25 cellular contexts compared by ENCODE assay signal in genomic region chr3:127613406-127613805, GRCh38. TPM values are rescaled to one million over a fixed set of nuclear protein-coding genes. Genes with fewer than 3 reads are reported as not detected.
DNase-seq lines count a peak whose midpoint lies in the region; ATAC-seq and TF ChIP-seq lines count a peak whose summit lies in the region.
"Had no signal": no experiment of that assay in that cellular context is flagged by ENCODE, and none has a peak within 500 bp of the region (broad histone marks: within the 10 kb centered on the region; RNA-seq: fewer than 3 reads in every experiment).

No MANE protein-coding gene starts in this region.

- H3K27me3 ChIP-seq in PC-3 (ENCODE audit: low read length) (no peaks in the 10 kb centered on the region), stomach (no peaks in the 10 kb centered on the region)
- H3K27me3 ChIP-seq: ascending aorta, BLaER1, colonic mucosa, pancreas had no signal

- peaks cover 84% of the 10 kb centered on the region for H3K36me3 Mint-ChIP-seq in activated CD8-positive, alpha-beta T cell treated with anti-CD3 and anti-CD28 coated beads, Interleukin-2, amount 10 ng/mL, durations not matched to agents 7 days and 5 days (ENCODE audit: low read depth)
- peaks cover 89% of the 10 kb centered on the region for H3K36me3 Mint-ChIP-seq in activated CD8-positive, alpha-beta T cell treated with anti-CD3 and anti-CD28 coated beads for 36 hours (ENCODE audit: low read depth)
- peaks cover 37% of the 10 kb centered on the region for H3K36me3 Mint-ChIP-seq in endothelial cell (ENCODE audit: low read depth, unreplicated experiment)

- no peaks in the 10 kb centered on the region for H4K20me1 ChIP-seq in PC-3 (ENCODE audit: low read length)
- peaks cover 16% of the 10 kb centered on the region for H4K20me1 ChIP-seq in OCI-LY7 (ENCODE audit: insufficient read depth, low read length)

- CTCF ChIA-PET in activated CD8-positive, alpha-beta T cell treated with anti-CD3 and anti-CD28 coated beads, Interleukin-2, amount 10 ng/mL, durations not matched to agents 7 days and 5 days (lab: Charles Lee), result no interaction called here
- CTCF ChIA-PET in activated CD8-positive, alpha-beta T cell treated with anti-CD3 and anti-CD28 coated beads for 36 hours (lab: Charles Lee), result no interaction called here
- CTCF ChIA-PET in PC-3 (lab: Charles Lee), result no interaction called here
- CTCF ChIA-PET in OCI-LY7 (lab: Charles Lee; ENCODE audit: unreplicated experiment), result no interaction called here

- H3K4me3 ChIP-seq in PC-3 (ENCODE audit: low read length) (no peak overlapping the region), stomach (no peak overlapping the region), OCI-LY7 (ENCODE audit: low read depth, low read length, poor library complexity, severe bottlenecking) (no peak overlapping the region)
- H3K4me3 ChIP-seq: ascending aorta, BLaER1, colonic mucosa, pancreas had no signal

- no peak for TF ChIP-seq EP300 in stomach (IDR thresholded peaks at IDR 0.05)

- no peaks in the 10 kb centered on the region for H3K27me3 Mint-ChIP-seq in activated CD8-positive, alpha-beta T cell treated with anti-CD3 and anti-CD28 coated beads, Interleukin-2, amount 10 ng/mL, durations not matched to agents 7 days and 5 days (ENCODE audit: low read depth)
- H3K27me3 Mint-ChIP-seq in activated CD8-positive, alpha-beta T cell treated with anti-CD3 and anti-CD28 coated beads for 36 hours, result no peaks in the 10 kb centered on the region
- H3K27me3 Mint-ChIP-seq in endothelial cell (ENCODE audit: unreplicated experiment), result peaks cover 8% of the 10 kb centered on the region

- peaks cover 55% of the 10 kb centered on the region for H3K4me1 Mint-ChIP-seq in activated CD8-positive, alpha-beta T cell treated with anti-CD3 and anti-CD28 coated beads, Interleukin-2, amount 10 ng/mL, durations not matched to agents 7 days and 5 days (ENCODE audit: low read depth)
- peaks cover 10% of the 10 kb centered on the region for H3K4me1 Mint-ChIP-seq in activated CD8-positive, alpha-beta T cell treated with anti-CD3 and anti-CD28 coated beads for 36 hours (ENCODE audit: low read depth)
- peaks cover 53% of the 10 kb centered on the region for H3K4me1 Mint-ChIP-seq in endothelial cell (ENCODE audit: unreplicated experiment)

- no peak for TF ChIP-seq POLR2A in stomach (IDR thresholded peaks at IDR 0.05)

- H3K4me2 ChIP-seq in PC-3 (ENCODE audit: low read length) (no peak overlapping the region), OCI-LY7 (ENCODE audit: low read length) (no peak overlapping the region)
- H3K4me2 ChIP-seq: BLaER1 had no signal

- POLR2A ChIA-PET in activated CD8-positive, alpha-beta T cell treated with anti-CD3 and anti-CD28 coated beads, Interleukin-2, amount 10 ng/mL, durations not matched to agents 7 days and 5 days (lab: Charles Lee), result no interaction called here
- POLR2A ChIA-PET in activated CD8-positive, alpha-beta T cell treated with anti-CD3 and anti-CD28 coated beads for 36 hours (lab: Charles Lee), result interaction anchor here (1.6 to 8.2 kb wide), 2 partner anchors 8 to 16 kb away, joined by 3 to 74 read pairs; partner anchors contain the start of gene MCM2
- POLR2A ChIA-PET in PC-3 (lab: Charles Lee; ENCODE audit: unreplicated experiment), result no interaction called here
- POLR2A ChIA-PET in OCI-LY7 (lab: Charles Lee), result no interaction called here

- no peak for TF ChIP-seq CTCF in activated CD8-positive, alpha-beta T cell treated with anti-CD3 and anti-CD28 coated beads for 36 hours (IDR thresholded peaks at IDR 0.05)
- no peak for TF ChIP-seq CTCF in PC-3 (conservative IDR thresholded peaks at IDR 0.05; ENCODE audit: low read depth, low read length)
- TF ChIP-seq CTCF in endothelial cell (IDR thresholded peaks at IDR 0.05; ENCODE audit: unreplicated experiment), result no peak
- no peak for TF ChIP-seq CTCF in stomach (IDR thresholded peaks at IDR 0.05)
- TF ChIP-seq CTCF in OCI-LY7 (conservative IDR thresholded peaks at IDR 0.05; ENCODE audit: low read length), result no peak

- intact Hi-C loops in activated CD8-positive, alpha-beta T cell treated with anti-CD3 and anti-CD28 coated beads for 36 hours (cut with micrococcal nuclease), result no loop called here
- intact Hi-C loops in PC-3 (cut with micrococcal nuclease) (no loop called here), stomach (cut with DNase I; ENCODE audit: low total_unique reads) (no loop called here), OCI-LY7 (cut with micrococcal nuclease; ENCODE audit: unreplicated experiment) (no loop called here)

- H3K36me3 ChIP-seq in PC-3 (ENCODE audit: low read depth, low read length), result peaks cover 44% of the 10 kb centered on the region
- H3K36me3 ChIP-seq in stomach, result peaks cover 3 to 60% (median 53%) of the 10 kb centered on the region in 4 donors
- H3K36me3 ChIP-seq in OCI-LY7 (ENCODE audit: insufficient read depth, low read length), result peaks cover 97% of the 10 kb centered on the region
- H3K36me3 ChIP-seq: ascending aorta, colonic mucosa, pancreas had no signal

- ATAC-seq in activated CD8-positive, alpha-beta T cell treated with anti-CD3 and anti-CD28 coated beads, Interleukin-2, amount 10 ng/mL, durations not matched to agents 7 days and 5 days, result no peak
- no peak for ATAC-seq in activated CD8-positive, alpha-beta T cell treated with anti-CD3 and anti-CD28 coated beads for 36 hours
- peak; percentile 64 for ATAC-seq in PC-3
- ATAC-seq: activated T-cell treated with anti-CD3 and anti-CD28 coated beads, Interleukin-2, amount 50 U/mL, for 72 hours; left colon; natural killer cell had no signal

- H3K9me3 Mint-ChIP-seq in activated CD8-positive, alpha-beta T cell treated with anti-CD3 and anti-CD28 coated beads, Interleukin-2, amount 10 ng/mL, durations not matched to agents 7 days and 5 days (ENCODE audit: insufficient read depth), result no peaks in the 10 kb centered on the region
- H3K9me3 Mint-ChIP-seq in activated CD8-positive, alpha-beta T cell treated with anti-CD3 and anti-CD28 coated beads for 36 hours, result no peaks in the 10 kb centered on the region
- H3K9me3 Mint-ChIP-seq in endothelial cell (ENCODE audit: unreplicated experiment), result no peaks in the 10 kb centered on the region
- H3K9me3 Mint-ChIP-seq: activated T-cell treated with anti-CD3 and anti-CD28 coated beads, Interleukin-2, amount 50 U/mL, for 72 hours; natural killer cell had no signal

- H3K79me2 ChIP-seq in PC-3 (ENCODE audit: low read length), result no peaks in the 10 kb centered on the region
- H3K79me2 ChIP-seq in OCI-LY7 (ENCODE audit: insufficient read depth, low read depth, low read length), result peaks cover 6% of the 10 kb centered on the region; the same call in 1 of the 2 replicates

- no peak for DNase-seq in activated CD8-positive, alpha-beta T cell treated with anti-CD3 and anti-CD28 coated beads, Interleukin-2, amount 10 ng/mL, durations not matched to agents 7 days and 5 days
- DNase-seq in activated CD8-positive, alpha-beta T cell treated with anti-CD3 and anti-CD28 coated beads for 36 hours, result no peak
- peak; percentile 40 for DNase-seq in PC-3
- no peak for DNase-seq in endothelial cell (ENCODE audit: low spot score)
- peak; percentile 56 for DNase-seq in stomach
- no peak for DNase-seq in OCI-LY7 (ENCODE audit: low spot score)
- DNase-seq in HT-29 (ENCODE audit: low spot score), result no peak
- DNase-seq in activated gamma-delta T cell (lab: John Stamatoyannopoulos, UW), result no peak
- DNase-seq: activated CD4-positive, alpha-beta T cell treated with anti-CD3 and anti-CD28 coated beads for 1 hour; activated naive CD4-positive, alpha-beta T cell treated with anti-CD3 and anti-CD28 coated beads, Interleukin-2, amount 50 U/mL, for 16 hours; activated T-cell treated with anti-CD3 and anti-CD28 coated beads, Interleukin-2, amount 50 U/mL, for 72 hours; colonic mucosa; glutamatergic neuron; H7; KBM-7; left colon; natural killer cell; NCI-H1694 treated with DMSO at 0.1 percent for 48 hours; NCI-H2227 treated with DMSO at 0.1 percent for 48 hours; NCI-H748 treated with DMSO at 0.1 percent for 48 hours; OCI-M1; SHP77 treated with DMSO at 0.1 percent for 48 hours had no signal

- H3K27ac Mint-ChIP-seq in activated CD8-positive, alpha-beta T cell treated with anti-CD3 and anti-CD28 coated beads, Interleukin-2, amount 10 ng/mL, durations not matched to agents 7 days and 5 days, result peak overlapping the region; percentile 22
- H3K27ac Mint-ChIP-seq in activated CD8-positive, alpha-beta T cell treated with anti-CD3 and anti-CD28 coated beads for 36 hours, result no peak overlapping the region
- peak overlapping the region; percentile 30 for H3K27ac Mint-ChIP-seq in endothelial cell (ENCODE audit: unreplicated experiment)
- H3K27ac Mint-ChIP-seq: activated T-cell treated with anti-CD3 and anti-CD28 coated beads, Interleukin-2, amount 50 U/mL, for 72 hours; natural killer cell had no signal

- BruUV-seq in PC-3 (replicated peaks; lab: Mats Ljungman, UMichigan) (no TSS peak), OCI-LY7 (replicated peaks; lab: Mats Ljungman, UMichigan) (no TSS peak)

- no peak overlapping the region for H3K27ac ChIP-seq in PC-3 (ENCODE audit: low read length)
- no peak overlapping the region for H3K27ac ChIP-seq in stomach
- no peak overlapping the region for H3K27ac ChIP-seq in OCI-LY7 (ENCODE audit: low read depth, low read length, poor library complexity, severe bottlenecking)
- H3K27ac ChIP-seq: colonic mucosa, pancreas had no signal

- H3K9me3 ChIP-seq in PC-3 (ENCODE audit: low read length), result no peaks in the 10 kb centered on the region
- no peaks in the 10 kb centered on the region for H3K9me3 ChIP-seq in stomach
- H3K9me3 ChIP-seq in OCI-LY7 (ENCODE audit: low read length), result no peaks in the 10 kb centered on the region
- H3K9me3 ChIP-seq: ascending aorta, BLaER1, colonic mucosa, pancreas had no signal

- H3K9ac ChIP-seq in PC-3 (ENCODE audit: low read length), result no peak overlapping the region
- H3K9ac ChIP-seq: BLaER1 had no signal

- H3K4me3 Mint-ChIP-seq in activated CD8-positive, alpha-beta T cell treated with anti-CD3 and anti-CD28 coated beads, Interleukin-2, amount 10 ng/mL, durations not matched to agents 7 days and 5 days, result no peak overlapping the region
- H3K4me3 Mint-ChIP-seq in activated CD8-positive, alpha-beta T cell treated with anti-CD3 and anti-CD28 coated beads for 36 hours, result no peak overlapping the region
- H3K4me3 Mint-ChIP-seq in endothelial cell (ENCODE audit: unreplicated experiment), result no peak overlapping the region
- H3K4me3 Mint-ChIP-seq: activated T-cell treated with anti-CD3 and anti-CD28 coated beads, Interleukin-2, amount 50 U/mL, for 72 hours; natural killer cell had no signal

- H2AFZ ChIP-seq in PC-3 (ENCODE audit: low read length) (no peak overlapping the region), OCI-LY7 (ENCODE audit: low read length) (no peak overlapping the region)

- H3F3A ChIP-seq in PC-3 (ENCODE audit: low read length, unreplicated experiment), result no peaks in the 10 kb centered on the region

- H3K4me1 ChIP-seq in PC-3 (ENCODE audit: insufficient read depth, low read length), result peaks cover 16% of the 10 kb centered on the region
- H3K4me1 ChIP-seq in stomach, result peaks cover 0 to 7% (median 0%) of the 10 kb centered on the region in 4 donors
- peaks cover 4% of the 10 kb centered on the region for H3K4me1 ChIP-seq in OCI-LY7 (ENCODE audit: insufficient read depth, low read length, poor library complexity, severe bottlenecking)
- H3K4me1 ChIP-seq: colonic mucosa, pancreas had no signal

- no peaks in the 10 kb centered on the region for H3K9me2 ChIP-seq in PC-3 (replicated peaks; ENCODE audit: low read length)
- no peaks in the 10 kb centered on the region for H3K9me2 ChIP-seq in OCI-LY7 (ENCODE audit: insufficient read depth, low read length)

RNA-seq across cellular contexts. Expression of gene MCM2, which starts 15.2 kb away (rescaled TPM):
- total RNA-seq in activated CD8-positive, alpha-beta T cell treated with anti-CD3 and anti-CD28 coated beads, Interleukin-2, amount 10 ng/mL, durations not matched to agents 7 days and 5 days, result 100 to 1,000 TPM; 185 to 188 TPM
- 100 to 1,000 TPM; 289 to 302 TPM for total RNA-seq in activated CD8-positive, alpha-beta T cell treated with anti-CD3 and anti-CD28 coated beads for 36 hours
- total RNA-seq in PC-3 (2014; rRNA removed), result 131 and 252 TPM in 2 replicates
- total RNA-seq in endothelial cell (ENCODE audit: unreplicated experiment), result 27.8 TPM
- 10 to 100 TPM in 1 of 5 donors, 1 to 10 TPM in 3, not detected in 1; 2.6 to 16.5 (median 7.6) TPM for total RNA-seq in stomach
- polyA plus RNA-seq in stomach, result 1 to 10 TPM; 3.4 to 6.8 (median 5.4) TPM
- total RNA-seq in OCI-LY7 (2014; rRNA removed; shearing (Covaris generic)), result 207 and 237 TPM in 2 replicates
- 218 and 234 TPM in 2 replicates for total RNA-seq in OCI-LY7 (2022)
- total RNA-seq in HT-29 (2014; rRNA removed; shearing (Covaris generic)), result 282 and 292 TPM in 2 replicates

RNA-seq across cellular contexts. Expression of gene PODXL2, which starts 15.6 kb away (rescaled TPM):
- 1 to 10 TPM; 1.3 to 1.7 TPM for total RNA-seq in activated CD8-positive, alpha-beta T cell treated with anti-CD3 and anti-CD28 coated beads, Interleukin-2, amount 10 ng/mL, durations not matched to agents 7 days and 5 days
- total RNA-seq in activated CD8-positive, alpha-beta T cell treated with anti-CD3 and anti-CD28 coated beads for 36 hours, result 1 to 10 TPM; 1.1 to 1.3 TPM
- total RNA-seq in PC-3 (2014; rRNA removed) (32.4 and 45.8 TPM in 2 replicates), endothelial cell (ENCODE audit: unreplicated experiment) (16.4 TPM), stomach (10 to 100 TPM in 4 of 5 donors, 1 to 10 TPM in 1; 5.3 to 50.9 (median 15.6) TPM), OCI-LY7 (2022) (15.2 and 16.1 TPM in 2 replicates)
- polyA plus RNA-seq in stomach, result 10 to 100 TPM in 2 of 3 donors, 1 to 10 TPM in 1; 6.3 to 11.6 (median 10.6) TPM
- 29.4 and 37.7 TPM in 2 replicates for total RNA-seq in OCI-LY7 (2014; rRNA removed; shearing (Covaris generic))
- 41.7 and 42.0 TPM in 2 replicates for total RNA-seq in HT-29 (2014; rRNA removed; shearing (Covaris generic))

RNA-seq across cellular contexts. Expression of gene TPRA1, which starts 22.9 kb away (rescaled TPM):
- total RNA-seq in activated CD8-positive, alpha-beta T cell treated with anti-CD3 and anti-CD28 coated beads, Interleukin-2, amount 10 ng/mL, durations not matched to agents 7 days and 5 days, result 10 to 100 TPM; 27.0 to 27.9 TPM
- 10 to 100 TPM; 26.6 to 28.0 TPM for total RNA-seq in activated CD8-positive, alpha-beta T cell treated with anti-CD3 and anti-CD28 coated beads for 36 hours
- total RNA-seq in PC-3 (2014; rRNA removed) (25.7 and 34.0 TPM in 2 replicates), endothelial cell (ENCODE audit: unreplicated experiment) (36.9 TPM), stomach (10 to 100 TPM; 12.8 to 46.4 (median 25.8) TPM), OCI-LY7 (2022) (44.6 and 51.4 TPM in 2 replicates)
- 10 to 100 TPM; 10.1 to 22.9 (median 14.6) TPM for polyA plus RNA-seq in stomach
- total RNA-seq in OCI-LY7 (2014; rRNA removed; shearing (Covaris generic)), result 25.6 and 32.3 TPM in 2 replicates
- 73.0 and 84.4 TPM in 2 replicates for total RNA-seq in HT-29 (2014; rRNA removed; shearing (Covaris generic))

RNA-seq across cellular contexts. Expression of gene ABTB1, which starts 59.3 kb away (rescaled TPM):
- 10 to 100 TPM; 15.6 to 16.5 TPM for total RNA-seq in activated CD8-positive, alpha-beta T cell treated with anti-CD3 and anti-CD28 coated beads, Interleukin-2, amount 10 ng/mL, durations not matched to agents 7 days and 5 days
- 10 to 100 TPM in 1 of 2 experiments, 1 to 10 TPM in 1; 9.7 to 10.6 TPM for total RNA-seq in activated CD8-positive, alpha-beta T cell treated with anti-CD3 and anti-CD28 coated beads for 36 hours
- total RNA-seq in PC-3 (2014; rRNA removed), result 3.6 and 8.4 TPM in 2 replicates
- total RNA-seq in endothelial cell (ENCODE audit: unreplicated experiment), result 8.7 TPM
- 100 to 1,000 TPM in 1 of 5 donors, 10 to 100 TPM in 4; 22.0 to 113 (median 56.6) TPM for total RNA-seq in stomach
- polyA plus RNA-seq in stomach, result 10 to 100 TPM; 25.7 to 36.3 (median 34.4) TPM
- 4.4 and 9.1 TPM in 2 replicates for total RNA-seq in OCI-LY7 (2014; rRNA removed; shearing (Covaris generic))
- total RNA-seq in OCI-LY7 (2022), result 14.0 and 14.5 TPM in 2 replicates
- 5.5 and 10.1 TPM in 2 replicates for total RNA-seq in HT-29 (2014; rRNA removed; shearing (Covaris generic))

Comparison
In these comparisons a context has a peak if more than half of its experiments do, and no peak if none do; other contexts are left out.
1. DNase-seq: peak in PC-3 (single experiment) and stomach (single experiment); none in activated CD8-positive, alpha-beta T cell treated with anti-CD3 and anti-CD28 coated beads, Interleukin-2, amount 10 ng/mL, durations not matched to agents 7 days and 5 days (single experiment), activated CD8-positive, alpha-beta T cell treated with anti-CD3 and anti-CD28 coated beads for 36 hours (single experiment), endothelial cell (single experiment), OCI-LY7 (single experiment), HT-29 (single experiment) and activated gamma-delta T cell (single experiment).